1 cellular context compared by ENCODE assay signal in genomic region chr19:10551698-10552301, GRCh38.
TF ChIP-seq lines count a peak whose summit lies in the region.

No MANE protein-coding gene starts in this region.

TF ChIP-seq in HepG2, 621 proteins besides CTCF, POLR2A, EP300 and RAD21:
- peak; percentile 98 for TF ChIP-seq ZNF3 (CRISPR knock-in tag; IDR thresholded peaks at IDR 0.05)
- TF ChIP-seq ZFP41 (CRISPR knock-in tag; IDR thresholded peaks at IDR 0.05; ENCODE audit: borderline replicate concordance): no peak
- TF ChIP-seq STAG1 (CRISPR knock-in tag; IDR thresholded peaks at IDR 0.05): peak; percentile 40; the same call in 1 of the 2 replicates
- TF ChIP-seq TARDBP (CRISPR knock-in tag; IDR thresholded peaks at IDR 0.05): 0 out of 2 replicates have a peak, but pooled peaks have one; percentile 8
